18 cellular contexts compared by ENCODE assay signal in genomic region chr4:128009428-128009827, GRCh38.
"Had no signal": no experiment of that assay in that cellular context is flagged by ENCODE, and none has a peak within 500 bp of the region (broad histone marks: within the 10 kb centered on the region; RNA-seq: fewer than 3 reads in every experiment).

No MANE protein-coding gene starts in this region.

- ATAC-seq: activated T-cell treated with anti-CD3 and anti-CD28 coated beads, Interleukin-2, amount 50 U/mL, for 72 hours; mucosa of descending colon; psoas muscle; right cardiac atrium; stimulated activated naive CD8-positive, alpha-beta T cell treated with anti-CD3 and anti-CD28 coated beads, Interleukin-15, amount 100 ng/mL, for 72 hours had no signal

- H3K4me3 ChIP-seq: colonic mucosa, mucosa of descending colon, psoas muscle, suprapubic skin, transverse colon, uterus had no signal

- H3K36me3 ChIP-seq: brain microvascular endothelial cell, colonic mucosa, uterus had no signal

- H3K27ac ChIP-seq: brain microvascular endothelial cell, colonic mucosa, epithelial cell of prostate, psoas muscle, suprapubic skin, transverse colon, uterus had no signal

- H3K27me3 ChIP-seq: brain microvascular endothelial cell, colonic mucosa, suprapubic skin, transverse colon, uterus had no signal

- H3K4me1 ChIP-seq: colonic mucosa, psoas muscle, suprapubic skin, transverse colon, uterus had no signal

- H3K9me3 ChIP-seq: colonic mucosa, mucosa of descending colon, psoas muscle, suprapubic skin, transverse colon, uterus had no signal

- DNase-seq: activated CD4-positive, alpha-beta T cell treated with anti-CD3 and anti-CD28 coated beads, Interleukin-2, amount 50 U/mL, for 4 hours; activated effector memory CD4-positive, alpha-beta T cell treated with anti-CD3 and anti-CD28 coated beads, Interleukin-2, amount 50 U/mL, for 16 hours; activated naive CD4-positive, alpha-beta T cell treated with anti-CD3 and anti-CD28 coated beads, Interleukin-2, amount 50 U/mL, for 16 hours; activated T-cell treated with anti-CD3 and anti-CD28 coated beads, Interleukin-2, amount 50 U/mL, for 72 hours; aorta; brain microvascular endothelial cell; central memory CD4-positive, alpha-beta T cell; colonic mucosa; endodermal cell; mucosa of descending colon; naive B cell; psoas muscle; right cardiac atrium; stimulated activated naive CD8-positive, alpha-beta T cell treated with anti-CD3 and anti-CD28 coated beads, Interleukin-15, amount 100 ng/mL, for 72 hours; transverse colon; uterus had no signal
